In the genomic region with DNA sequence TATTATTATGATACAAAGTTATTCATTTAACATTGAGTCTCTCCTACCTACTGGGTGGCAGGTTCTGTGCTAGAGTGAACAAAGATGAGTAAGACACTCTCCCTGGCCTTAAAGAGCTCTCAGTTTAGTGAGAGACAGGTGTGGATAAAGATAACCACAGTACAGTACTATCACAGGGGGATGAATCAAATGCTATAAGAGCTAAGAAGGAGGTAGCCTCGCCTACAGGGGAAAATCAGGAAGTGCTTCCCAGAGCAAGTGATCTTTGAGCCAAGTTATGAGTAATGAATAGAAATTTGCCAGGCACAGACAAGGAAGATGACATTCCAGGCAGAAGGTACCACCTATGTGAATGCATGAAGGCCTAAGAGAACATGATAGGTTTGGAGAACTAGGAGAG, we compare ENCODE assay signal across 24 cellular contexts. TPM values are rescaled to one million over a fixed set of nuclear protein-coding genes. Genes with fewer than 3 reads are reported as not detected.
DNase-seq lines count a peak whose midpoint lies in the region; ATAC-seq and TF ChIP-seq lines count a peak whose summit lies in the region.
"Had no signal": no experiment of that assay in that cellular context is flagged by ENCODE, and none has a peak within 500 bp of the region (broad histone marks: within the 10 kb centered on the region; RNA-seq: fewer than 3 reads in every experiment).

No MANE protein-coding gene starts in this region.

- CTCF ChIA-PET in MCF 10A (lab: Yijun Ruan, JAX), result interaction anchor here (0.7 to 1.4 kb wide), 3 partner anchors 32 to 701 kb away, joined by 3 to 4 read pairs (median 4); no protein-coding TSS in a partner anchor
- CTCF ChIA-PET in activated CD8-positive, alpha-beta memory T cell treated with anti-CD3 and anti-CD28 coated beads, Interleukin-2, amount 10 ng/mL, durations not matched to agents 7 days and 5 days (lab: Charles Lee), result no interaction called here

- no peak for ATAC-seq in activated CD8-positive, alpha-beta memory T cell treated with anti-CD3 and anti-CD28 coated beads, Interleukin-2, amount 10 ng/mL, durations not matched to agents 7 days and 5 days
- no peak for ATAC-seq in GM18498 (IDR thresholded peaks at IDR 0.05; ENCODE audit: unreplicated experiment)

- no peak for TF ChIP-seq POLR2A in breast epithelium (IDR thresholded peaks at IDR 0.05)

- no peak overlapping the region for H3K4me3 Mint-ChIP-seq in MCF 10A (ENCODE audit: unreplicated experiment)
- no peak overlapping the region for H3K4me3 Mint-ChIP-seq in activated CD8-positive, alpha-beta memory T cell treated with anti-CD3 and anti-CD28 coated beads, Interleukin-2, amount 10 ng/mL, durations not matched to agents 7 days and 5 days
- H3K4me3 Mint-ChIP-seq: activated naive CD4-positive, alpha-beta T cell treated with anti-CD3 and anti-CD28 coated beads, Interleukin-2, amount 10 ng/mL, durations not matched to agents 7 days and 5 days; activated T-cell treated with anti-CD3 and anti-CD28 coated beads, Interleukin-2, amount 50 U/mL, for 24 hours; CD4-positive, CD25-positive, alpha-beta regulatory T cell; HFFc6; neural progenitor cell; stimulated activated naive CD8-positive, alpha-beta T cell treated with anti-CD3 and anti-CD28 coated beads, Interleukin-15, Interleukin-2, amounts not matched to agents 100 ng/mL and 50 ng/mL, for 24 hours; type B pancreatic cell had no signal

- no peaks in the 10 kb centered on the region for H3K4me1 Mint-ChIP-seq in MCF 10A (ENCODE audit: insufficient read depth, unreplicated experiment)
- H3K4me1 Mint-ChIP-seq in activated CD8-positive, alpha-beta memory T cell treated with anti-CD3 and anti-CD28 coated beads, Interleukin-2, amount 10 ng/mL, durations not matched to agents 7 days and 5 days, result peaks cover 22% of the 10 kb centered on the region

- peaks cover 0 to 26% of the 10 kb centered on the region in 2 donors for H3K27me3 ChIP-seq in breast epithelium
- H3K27me3 ChIP-seq: esophagus squamous epithelium, neural progenitor cell, Peyer's patch had no signal

- peaks cover 10% of the 10 kb centered on the region for H3K27me3 Mint-ChIP-seq in MCF 10A (ENCODE audit: insufficient read depth, unreplicated experiment)
- no peaks in the 10 kb centered on the region for H3K27me3 Mint-ChIP-seq in activated CD8-positive, alpha-beta memory T cell treated with anti-CD3 and anti-CD28 coated beads, Interleukin-2, amount 10 ng/mL, durations not matched to agents 7 days and 5 days
- H3K27me3 Mint-ChIP-seq: activated naive CD4-positive, alpha-beta T cell treated with anti-CD3 and anti-CD28 coated beads, Interleukin-2, amount 10 ng/mL, durations not matched to agents 7 days and 5 days; CD4-positive, CD25-positive, alpha-beta regulatory T cell; stimulated activated naive CD8-positive, alpha-beta T cell treated with anti-CD3 and anti-CD28 coated beads, Interleukin-15, Interleukin-2, amounts not matched to agents 100 ng/mL and 50 ng/mL, for 24 hours; type B pancreatic cell had no signal

- H3K4me3 ChIP-seq in breast epithelium (no peak overlapping the region), fibroblast of the aortic adventitia (ENCODE audit: low read depth, low read length) (no peak overlapping the region)
- H3K4me3 ChIP-seq: esophagus squamous epithelium, neural progenitor cell, Peyer's patch had no signal

- no peaks in the 10 kb centered on the region for H3K4me1 ChIP-seq in breast epithelium

- POLR2A ChIA-PET in MCF 10A (lab: Yijun Ruan, JAX), result no interaction called here

- no peaks in the 10 kb centered on the region for H3K36me3 ChIP-seq in breast epithelium
- H3K36me3 ChIP-seq: esophagus squamous epithelium, neural progenitor cell, Peyer's patch had no signal

- DNase-seq in MCF 10A (ENCODE audit: unreplicated experiment), result peak; percentile 8
- DNase-seq in breast epithelium (ENCODE audit: low spot score in 2 of 2), result no peak
- peak; percentile 20 for DNase-seq in RKO (ENCODE audit: low spot score)
- peak; percentile 2 for DNase-seq in fibroblast of the aortic adventitia (ENCODE audit: low read depth)
- DNase-seq in activated CD8-positive, alpha-beta memory T cell treated with anti-CD3 and anti-CD28 coated beads, Interleukin-2, amount 10 ng/mL, durations not matched to agents 7 days and 5 days, result no peak
- DNase-seq in DMS 273 (lab: John Stamatoyannopoulos, UW; ENCODE audit: unreplicated experiment), result no peak
- no peak for DNase-seq in retina
- DNase-seq: activated CD4-positive, alpha-beta T cell treated with anti-CD3 and anti-CD28 coated beads, Interleukin-2, amount 50 U/mL, for 4 hours; activated naive CD4-positive, alpha-beta T cell treated with anti-CD3 and anti-CD28 coated beads, Interleukin-2, amount 10 ng/mL, durations not matched to agents 7 days and 5 days; activated T-cell treated with anti-CD3 and anti-CD28 coated beads, Interleukin-2, amount 50 U/mL, for 24 hours; CD4-positive, CD25-positive, alpha-beta regulatory T cell; cortex of kidney; esophagus squamous epithelium; HFFc6; hypothalamus; left cardiac atrium; midbrain; NCI-H1048; Peyer's patch; SW 1271 had no signal

- H3K36me3 Mint-ChIP-seq in MCF 10A (ENCODE audit: insufficient read depth, unreplicated experiment), result peaks cover 6% of the 10 kb centered on the region
- no peaks in the 10 kb centered on the region for H3K36me3 Mint-ChIP-seq in activated CD8-positive, alpha-beta memory T cell treated with anti-CD3 and anti-CD28 coated beads, Interleukin-2, amount 10 ng/mL, durations not matched to agents 7 days and 5 days
- H3K36me3 Mint-ChIP-seq: CD4-positive, CD25-positive, alpha-beta regulatory T cell; neural progenitor cell; type B pancreatic cell had no signal

- intact Hi-C loops in MCF 10A (cut with micrococcal nuclease) (loop anchor here (10.0 kb wide), 1 partner anchor 305 kb away; no protein-coding TSS in a partner anchor), breast epithelium (cut with DNase I; ENCODE audit: low total_unique reads) (no loop called here)

- TF ChIP-seq CTCF in MCF 10A (IDR thresholded peaks at IDR 0.05; ENCODE audit: unreplicated experiment) (no peak), breast epithelium (IDR thresholded peaks at IDR 0.05) (no peak), fibroblast of the aortic adventitia (IDR thresholded peaks at IDR 0.05; ENCODE audit: insufficient read depth, low read length) (no peak)

- BruUV-seq in MCF 10A (replicated peaks; lab: Mats Ljungman, UMichigan), result no TSS peak

- no peak overlapping the region for H3K27ac Mint-ChIP-seq in MCF 10A (ENCODE audit: low read depth, unreplicated experiment)
- no peak overlapping the region for H3K27ac Mint-ChIP-seq in activated CD8-positive, alpha-beta memory T cell treated with anti-CD3 and anti-CD28 coated beads, Interleukin-2, amount 10 ng/mL, durations not matched to agents 7 days and 5 days
- H3K27ac Mint-ChIP-seq: activated naive CD4-positive, alpha-beta T cell treated with anti-CD3 and anti-CD28 coated beads, Interleukin-2, amount 10 ng/mL, durations not matched to agents 7 days and 5 days; activated T-cell treated with anti-CD3 and anti-CD28 coated beads, Interleukin-2, amount 50 U/mL, for 24 hours; CD4-positive, CD25-positive, alpha-beta regulatory T cell; HFFc6; neural progenitor cell; stimulated activated naive CD8-positive, alpha-beta T cell treated with anti-CD3 and anti-CD28 coated beads, Interleukin-15, Interleukin-2, amounts not matched to agents 100 ng/mL and 50 ng/mL, for 24 hours; type B pancreatic cell had no signal

- no peaks in the 10 kb centered on the region for H3K9me3 ChIP-seq in breast epithelium
- H3K9me3 ChIP-seq: esophagus squamous epithelium, Peyer's patch had no signal

- H3K27ac ChIP-seq in breast epithelium, result no peak overlapping the region
- H3K27ac ChIP-seq: esophagus squamous epithelium, neural progenitor cell, Peyer's patch had no signal

- H3K9me3 Mint-ChIP-seq in MCF 10A (ENCODE audit: unreplicated experiment), result no peaks in the 10 kb centered on the region
- H3K9me3 Mint-ChIP-seq in activated CD8-positive, alpha-beta memory T cell treated with anti-CD3 and anti-CD28 coated beads, Interleukin-2, amount 10 ng/mL, durations not matched to agents 7 days and 5 days (ENCODE audit: low read depth), result no peaks in the 10 kb centered on the region
- H3K9me3 Mint-ChIP-seq: activated naive CD4-positive, alpha-beta T cell treated with anti-CD3 and anti-CD28 coated beads, Interleukin-2, amount 10 ng/mL, durations not matched to agents 7 days and 5 days; activated T-cell treated with anti-CD3 and anti-CD28 coated beads, Interleukin-2, amount 50 U/mL, for 24 hours; CD4-positive, CD25-positive, alpha-beta regulatory T cell; HFFc6; neural progenitor cell; stimulated activated naive CD8-positive, alpha-beta T cell treated with anti-CD3 and anti-CD28 coated beads, Interleukin-15, Interleukin-2, amounts not matched to agents 100 ng/mL and 50 ng/mL, for 24 hours; type B pancreatic cell had no signal

RNA-seq across cellular contexts. Expression of a gene that starts 3.4 kb away (rescaled TPM):
- total RNA-seq in MCF 10A (2022), result 31.9 and 36.3 TPM in 2 replicates
- 10 to 100 TPM; 71.8 to 87.2 (median 86.9) TPM for total RNA-seq in breast epithelium
- total RNA-seq in fibroblast of the aortic adventitia (ENCODE audit: low replicate concordance), result 64.6 and 117 TPM in 2 replicates
- total RNA-seq in activated CD8-positive, alpha-beta memory T cell treated with anti-CD3 and anti-CD28 coated beads, Interleukin-2, amount 10 ng/mL, durations not matched to agents 7 days and 5 days, result 10 to 100 TPM; 43.1 to 46.2 TPM

RNA-seq across cellular contexts. Expression of a gene that starts 47.5 kb away (rescaled TPM):
- total RNA-seq in MCF 10A (2022), result not detected in 2 replicates
- total RNA-seq in breast epithelium, result not detected
- not detected in 2 replicates for total RNA-seq in fibroblast of the aortic adventitia (ENCODE audit: low replicate concordance)
- total RNA-seq in activated CD8-positive, alpha-beta memory T cell treated with anti-CD3 and anti-CD28 coated beads, Interleukin-2, amount 10 ng/mL, durations not matched to agents 7 days and 5 days, result not detected
- total RNA-seq: CD4-positive, CD25-positive, alpha-beta regulatory T cell; esophagus squamous epithelium; HFFc6; left cardiac atrium; Peyer's patch had no signal

Comparison
In these comparisons a context has a peak if more than half of its experiments do, and no peak if none do; other contexts are left out.
1. DNase-seq: peak in MCF 10A (single experiment), RKO (single experiment) and fibroblast of the aortic adventitia (single experiment); none in breast epithelium (0 of 2), activated CD8-positive, alpha-beta memory T cell treated with anti-CD3 and anti-CD28 coated beads, Interleukin-2, amount 10 ng/mL, durations not matched to agents 7 days and 5 days (single experiment), DMS 273 (single experiment) and retina (single experiment).